14 cellular contexts compared by ENCODE assay signal in genomic region chr10:102068216-102068615, GRCh38. TPM values are rescaled to one million over a fixed set of nuclear protein-coding genes. Genes with fewer than 3 reads are reported as not detected.
DNase-seq lines count a peak whose midpoint lies in the region; ATAC-seq and TF ChIP-seq lines count a peak whose summit lies in the region.
"Had no signal": no experiment of that assay in that cellular context is flagged by ENCODE, and none has a peak within 500 bp of the region (broad histone marks: within the 10 kb centered on the region; RNA-seq: fewer than 3 reads in every experiment).

No MANE protein-coding gene starts in this region.

- H3K4me3 ChIP-seq in heart right ventricle (no peak overlapping the region), thyroid gland (replicated peaks in 1 of 3) (no peak overlapping the region), Karpas-422 (ENCODE audit: low read length) (no peak overlapping the region)
- H3K4me3 ChIP-seq: lower lobe of right lung had no signal

- DNase-seq in activated effector memory CD4-positive, alpha-beta T cell treated with anti-CD3 and anti-CD28 coated beads, Interleukin-2, amount 50 U/mL, for 16 hours, result peak; percentile 59
- no peak for DNase-seq in activated effector memory CD4-positive, alpha-beta T cell treated with Interleukin-2 at 50 U/mL for 16 hours
- peak; percentile 63 for DNase-seq in NCI-H345 (lab: John Stamatoyannopoulos, UW)
- peak; percentile 22 to 41 for DNase-seq in heart right ventricle
- peak; percentile 64 to 66 for DNase-seq in thyroid gland
- no peak for DNase-seq in activated CD4-positive, alpha-beta T cell treated with anti-CD3 and anti-CD28 coated beads for 4 hours
- no peak for DNase-seq in Karpas-422
- DNase-seq: activated CD8-positive, alpha-beta memory T cell treated with anti-CD3 and anti-CD28 coated beads, Interleukin-2, amount 50 U/mL, for 48 hours; endodermal cell; lower lobe of right lung; NCI-H2171; occipital lobe had no signal

- intact Hi-C loops in heart right ventricle (cut with DNase I), result loop anchor here in 2 of 10 donors (5.0 kb wide), 3 partner anchors 44 to 226 kb away; partner anchors contain the start of gene KCNIP2 (in 1 of the 2)
- intact Hi-C loops in thyroid gland (cut with DNase I), result loop anchor here (5.0 kb wide), 1 partner anchor 231 kb away; no protein-coding TSS in a partner anchor

- ATAC-seq in heart right ventricle, result no peak
- ATAC-seq in GM19463 (IDR thresholded peaks at IDR 0.05; ENCODE audit: unreplicated experiment), result no peak
- ATAC-seq: lower lobe of right lung had no signal

- H3K36me3 ChIP-seq in heart right ventricle, result peaks cover 0 to 20% (median 0%) of the 10 kb centered on the region in 9 donors
- peaks cover 0 to 10% of the 10 kb centered on the region in 2 donors for H3K36me3 ChIP-seq in thyroid gland
- no peaks in the 10 kb centered on the region for H3K36me3 ChIP-seq in Karpas-422 (ENCODE audit: insufficient read depth, low read length)

- no peak overlapping the region for H3K4me2 ChIP-seq in Karpas-422 (ENCODE audit: low read depth, low read length, poor library complexity, severe bottlenecking)

- no peak for TF ChIP-seq CTCF in heart right ventricle (IDR thresholded peaks at IDR 0.05)
- no peak for TF ChIP-seq CTCF in thyroid gland (IDR thresholded peaks at IDR 0.05)

- TF ChIP-seq POLR2A in thyroid gland (IDR thresholded peaks at IDR 0.05), result no peak

- no peaks in the 10 kb centered on the region for H3K9me3 ChIP-seq in heart right ventricle
- no peaks in the 10 kb centered on the region for H3K9me3 ChIP-seq in thyroid gland
- H3K9me3 ChIP-seq in Karpas-422 (ENCODE audit: low read length), result no peaks in the 10 kb centered on the region
- H3K9me3 ChIP-seq: lower lobe of right lung had no signal

- 13 to 17% methylated on average over 1 of the region's 1 CpG for WGBS in heart right ventricle, 2 donors
- WGBS in thyroid gland, 2 donors, result 14 to 17% methylated on average over 1 of the region's 1 CpG

- peaks cover 26% of the 10 kb centered on the region for H3K79me2 ChIP-seq in Karpas-422 (ENCODE audit: low read length)

- no peaks in the 10 kb centered on the region for H3K27me3 ChIP-seq in heart right ventricle
- no peaks in the 10 kb centered on the region for H3K27me3 ChIP-seq in thyroid gland
- H3K27me3 ChIP-seq in Karpas-422 (ENCODE audit: low read length), result no peaks in the 10 kb centered on the region

- no peaks in the 10 kb centered on the region for H3K9me2 ChIP-seq in Karpas-422 (replicated peaks; ENCODE audit: insufficient read depth, low read length)

- H3K4me1 ChIP-seq in heart right ventricle (peaks cover 10 to 51% (median 35%) of the 10 kb centered on the region in 9 donors), thyroid gland (peaks cover 14 to 30% of the 10 kb centered on the region in 2 donors), Karpas-422 (ENCODE audit: low read length) (peaks cover 17% of the 10 kb centered on the region)

- H3K9ac ChIP-seq in Karpas-422 (ENCODE audit: low read length), result no peak overlapping the region

- no peak overlapping the region for H2AFZ ChIP-seq in Karpas-422 (ENCODE audit: low read length)

- peaks cover 5% of the 10 kb centered on the region; the same call in 1 of the 2 replicates for H4K20me1 ChIP-seq in Karpas-422 (ENCODE audit: insufficient read depth, low read depth, low read length)

- H3K27ac ChIP-seq in heart right ventricle (peak overlapping the region in 1 of 10 donors; percentile 54), thyroid gland (no peak overlapping the region), Karpas-422 (ENCODE audit: low read length) (no peak overlapping the region)
- H3K27ac ChIP-seq: VCaP had no signal

RNA-seq across cellular contexts. Expression of gene HPS6, which starts 3.1 kb away (rescaled TPM):
- total RNA-seq in heart right ventricle (10 to 100 TPM in 7 of 10 donors, 1 to 10 TPM in 3; 8.2 to 13.6 (median 11.1) TPM), thyroid gland (10 to 100 TPM; 18.7 to 28.5 (median 23.8) TPM)
- 1 to 10 TPM; 8.3 to 9.7 TPM for polyA plus RNA-seq in heart right ventricle
- 7.1 and 19.4 TPM in 2 replicates for total RNA-seq in Karpas-422 (2014; rRNA removed; shearing (Covaris generic); ENCODE audit: low replicate concordance)

RNA-seq across cellular contexts. Expression of gene ARMH3, which starts 12.2 kb away (rescaled TPM):
- total RNA-seq in heart right ventricle, result 10 to 100 TPM; 45.0 to 96.8 (median 59.5) TPM
- polyA plus RNA-seq in heart right ventricle, result 10 to 100 TPM; 24.1 to 34.8 TPM
- total RNA-seq in thyroid gland, result 10 to 100 TPM; 14.2 to 21.2 (median 18.3) TPM
- total RNA-seq in Karpas-422 (2014; rRNA removed; shearing (Covaris generic); ENCODE audit: low replicate concordance), result 3.7 and 4.1 TPM in 2 replicates

RNA-seq across cellular contexts. Expression of gene LDB1, which starts 52.0 kb away (rescaled TPM):
- 10 to 100 TPM; 39.2 to 63.8 (median 56.3) TPM for total RNA-seq in heart right ventricle
- polyA plus RNA-seq in heart right ventricle, result 10 to 100 TPM; 21.9 to 22.9 TPM
- total RNA-seq in thyroid gland, result 10 to 100 TPM; 49.8 to 67.3 (median 54.8) TPM
- total RNA-seq in Karpas-422 (2014; rRNA removed; shearing (Covaris generic); ENCODE audit: low replicate concordance), result 24.7 and 34.5 TPM in 2 replicates

Comparison
In these comparisons a context has a peak if more than half of its experiments do, and no peak if none do; other contexts are left out.
1. DNase-seq: peak in activated effector memory CD4-positive, alpha-beta T cell treated with anti-CD3 and anti-CD28 coated beads, Interleukin-2, amount 50 U/mL, for 16 hours (single experiment), NCI-H345 (single experiment), heart right ventricle (2 of 2) and thyroid gland (2 of 2); none in activated effector memory CD4-positive, alpha-beta T cell treated with Interleukin-2 at 50 U/mL for 16 hours (single experiment), activated CD4-positive, alpha-beta T cell treated with anti-CD3 and anti-CD28 coated beads for 4 hours (0 of 2) and Karpas-422 (single experiment).